ENCODE assay signal across 7 cellular contexts in the genomic region with DNA sequence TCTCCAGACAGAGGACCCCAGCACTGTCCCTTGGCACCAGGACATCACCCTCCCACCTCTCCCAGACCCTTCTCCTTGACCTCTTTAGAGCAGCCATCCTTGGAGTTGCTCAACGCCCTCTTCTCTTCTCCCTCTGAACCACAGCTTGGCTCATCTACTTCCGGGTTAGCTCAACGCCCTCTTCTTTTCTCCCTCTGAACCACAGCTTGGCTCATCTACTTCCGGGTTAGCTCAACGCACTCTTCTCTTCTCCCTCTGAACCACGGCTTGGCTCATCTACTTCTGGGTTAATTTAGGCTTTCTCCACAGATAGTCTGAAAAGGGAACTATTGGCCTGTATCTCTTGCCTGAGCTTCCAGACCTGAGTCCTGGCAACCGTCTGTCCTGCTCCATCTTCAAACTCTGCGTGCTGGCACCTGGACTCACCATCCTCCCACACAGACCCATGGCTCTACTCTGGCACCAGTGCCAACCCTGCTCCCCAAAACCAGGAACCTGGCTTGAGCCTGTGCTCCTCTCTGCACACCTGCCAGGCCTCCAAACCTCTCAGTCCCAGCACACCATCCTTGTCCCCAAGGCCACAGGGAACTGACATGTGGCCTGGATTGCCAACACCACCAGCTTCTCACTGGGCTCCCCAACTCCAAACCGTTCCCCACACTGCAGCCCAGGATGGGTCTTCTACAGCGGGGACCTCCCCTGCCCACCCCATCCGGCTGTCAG. TPM values are rescaled to one million over a fixed set of nuclear protein-coding genes. Genes with fewer than 3 reads are reported as not detected.
DNase-seq lines count a peak whose midpoint lies in the region; ATAC-seq, FAIRE-seq and TF ChIP-seq lines count a peak whose summit lies in the region.
"Had no signal": no experiment of that assay in that cellular context is flagged by ENCODE, and none has a peak within 500 bp of the region (broad histone marks: within the 10 kb centered on the region; RNA-seq: fewer than 3 reads in every experiment).

No MANE protein-coding gene starts in this region.

- ATAC-seq in sciatic nerve (peak; percentile 43), omental fat pad (ENCODE audit: low FRiP score) (no peak)

- H3K36me3 ChIP-seq in bronchial epithelial cell (ENCODE audit: control insufficient read depth, insufficient read depth, low read length): peaks cover 11% of the 10 kb centered on the region

- intact Hi-C loops in sciatic nerve (cut with DNase I): no loop called here

- no peaks in the 10 kb centered on the region for H3K27me3 ChIP-seq in bronchial epithelial cell (ENCODE audit: control insufficient read depth, insufficient read depth, low read length)

- peak; percentile 36 for FAIRE-seq in bronchial epithelial cell (lab: Jason Lieb, UNC)

- peak; percentile 47 for DNase-seq in M059J (ENCODE audit: low read depth)
- peak; percentile 37 for DNase-seq in bronchial epithelial cell (ENCODE audit: low read depth)
- no peak for DNase-seq in sciatic nerve (ENCODE audit: low spot score)
- DNase-seq in omental fat pad (ENCODE audit: low spot score): no peak
- no peak for DNase-seq in C1 segment of cervical spinal cord (lab: John Stamatoyannopoulos, UW)
- no peak for DNase-seq in iPS-NIHi11 (ENCODE audit: low spot score)
- DNase-seq: activated B cell treated with CpG ODN at 0.5 μM for 24 hours had no signal

- no peak for TF ChIP-seq CTCF in bronchial epithelial cell (IDR thresholded peaks at IDR 0.05; ENCODE audit: insufficient read depth, low read length, severe bottlenecking)
- TF ChIP-seq CTCF in omental fat pad (IDR thresholded peaks at IDR 0.05): no peak

- no peak overlapping the region for H3K4me3 ChIP-seq in bronchial epithelial cell (ENCODE audit: low read depth, low read length)

RNA-seq across cellular contexts. Expression of a gene that starts 25.3 kb away (rescaled TPM):
- 8.0 and 18.0 TPM in 2 replicates for total RNA-seq in M059J (2014; rRNA removed; shearing (Covaris generic))
- 10.5 and 12.8 TPM in 2 replicates for total RNA-seq in bronchial epithelial cell
- 20.0 TPM for total RNA-seq in sciatic nerve
- total RNA-seq in omental fat pad: 10 to 100 TPM; 13.9 to 28.0 (median 22.8) TPM

RNA-seq across cellular contexts. Expression of a gene that starts 49.3 kb away (rescaled TPM):
- total RNA-seq in M059J (2014; rRNA removed; shearing (Covaris generic)): 0.69 TPM in 1 of 2 replicates, not detected in the other
- total RNA-seq in bronchial epithelial cell: 1.2 and 1.3 TPM in 2 replicates
- 1.6 TPM for total RNA-seq in sciatic nerve
- total RNA-seq in omental fat pad: under 1 TPM in 3 of 4 donors, not detected in 1; 0.31 to 0.95 (median 0.36) TPM

RNA-seq across cellular contexts. Expression of a gene that starts 59.5 kb away (rescaled TPM):
- 53.7 and 79.7 TPM in 2 replicates for total RNA-seq in M059J (2014; rRNA removed; shearing (Covaris generic))
- total RNA-seq in bronchial epithelial cell: 60.0 and 61.2 TPM in 2 replicates
- 82.3 TPM for total RNA-seq in sciatic nerve
- 10 to 100 TPM; 58.9 to 87.7 (median 70.8) TPM for total RNA-seq in omental fat pad

RNA-seq across cellular contexts. Expression of a gene that starts 59.6 kb away (rescaled TPM):
- total RNA-seq in M059J (2014; rRNA removed; shearing (Covaris generic)): 2.5 and 5.3 TPM in 2 replicates
- total RNA-seq in bronchial epithelial cell: 0.53 and 0.64 TPM in 2 replicates
- total RNA-seq in sciatic nerve: 0.85 TPM
- total RNA-seq in omental fat pad: 1 to 10 TPM in 1 of 4 donors, under 1 TPM in 2, not detected in 1; 0.47 to 1.0 (median 0.48) TPM

Comparison
In these comparisons a context has a peak if more than half of its experiments do, and no peak if none do; other contexts are left out.
1. DNase-seq: peak in M059J (single experiment) and bronchial epithelial cell (single experiment); none in sciatic nerve (single experiment), omental fat pad (single experiment), C1 segment of cervical spinal cord (0 of 14) and iPS-NIHi11 (single experiment).